ENCODE assay signal across 23 cellular contexts in the genomic region with DNA sequence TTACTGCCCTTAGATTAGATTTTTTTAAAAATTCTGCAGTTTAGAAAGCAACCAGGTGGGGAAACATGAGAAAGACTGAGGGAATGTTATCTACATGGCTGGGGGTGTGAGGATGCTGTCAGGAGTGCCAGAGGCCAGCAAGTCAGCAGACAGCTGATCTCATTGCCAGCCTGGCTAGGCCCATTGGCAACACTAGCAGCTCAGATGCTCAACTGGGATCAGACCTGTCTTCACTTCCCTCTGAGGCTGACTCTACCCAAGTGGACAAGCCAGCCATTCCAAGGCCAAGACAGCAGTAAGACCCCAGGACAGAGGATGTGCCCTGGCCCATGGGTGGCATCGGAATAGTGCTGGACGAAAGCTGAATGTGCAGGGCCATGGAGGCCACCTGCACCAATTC.
DNase-seq lines count a peak whose midpoint lies in the region; ATAC-seq and TF ChIP-seq lines count a peak whose summit lies in the region.
"Had no signal": no experiment of that assay in that cellular context is flagged by ENCODE, and none has a peak within 500 bp of the region (broad histone marks: within the 10 kb centered on the region; RNA-seq: fewer than 3 reads in every experiment).

No MANE protein-coding gene starts in this region.

- H3K27ac ChIP-seq in right atrium auricular region (no peak overlapping the region), endodermal cell (ENCODE audit: low read depth, low read length) (no peak overlapping the region)

- H3K27me3 Mint-ChIP-seq in endodermal cell (ENCODE audit: insufficient read depth): peaks cover 12% of the 10 kb centered on the region

- intact Hi-C loops in left cardiac atrium (cut with DNase I): no loop called here

- no peaks in the 10 kb centered on the region for H3K27me3 ChIP-seq in right atrium auricular region
- H3K27me3 ChIP-seq in endodermal cell (ENCODE audit: control insufficient read depth, insufficient read depth, low read length, poor library complexity, severe bottlenecking): peaks cover 5% of the 10 kb centered on the region

- H3K9me3 ChIP-seq in right atrium auricular region (no peaks in the 10 kb centered on the region), endodermal cell (ENCODE audit: control insufficient read depth, low read length) (no peaks in the 10 kb centered on the region)
- H3K9me3 ChIP-seq: HAP-1 had no signal

- DNase-seq in right atrium auricular region (ENCODE audit: low spot score) (peak; percentile 30), left cardiac atrium (no peak), UCSD-AML1 (lab: John Stamatoyannopoulos, UW; ENCODE audit: unreplicated experiment) (peak; percentile 49), endodermal cell (no peak), NCI-H748 (lab: John Stamatoyannopoulos, UW; ENCODE audit: unreplicated experiment) (no peak), NCI-H774 (lab: John Stamatoyannopoulos, UW) (no peak)
- DNase-seq: HFFc6, Karpas-422, NCI-H1092, NCI-H1417 treated with DMSO at 0.1 percent for 48 hours, NCI-H1694 treated with DMSO at 0.1 percent for 48 hours, NCI-H2081, NCI-H2171, NCI-H524, NCI-H82, SHP77 treated with DMSO at 0.1 percent for 48 hours had no signal

- H3K27ac Mint-ChIP-seq in endodermal cell: no peak overlapping the region
- H3K27ac Mint-ChIP-seq: CD8-positive, alpha-beta T cell; GM23338; HFFc6 had no signal

- H3K4me1 Mint-ChIP-seq in endodermal cell: peaks cover 14% of the 10 kb centered on the region

- TF ChIP-seq CTCF in right atrium auricular region (IDR thresholded peaks at IDR 0.05): no peak
- peak; percentile 16 for TF ChIP-seq CTCF in endodermal cell (conservative IDR thresholded peaks at IDR 0.05)

- H3K9me3 Mint-ChIP-seq in endodermal cell: no peaks in the 10 kb centered on the region
- H3K9me3 Mint-ChIP-seq: CD8-positive, alpha-beta T cell; GM23338 had no signal

- H3K4me1 ChIP-seq in right atrium auricular region (no peaks in the 10 kb centered on the region), endodermal cell (ENCODE audit: control insufficient read depth, insufficient read depth, low read length) (no peaks in the 10 kb centered on the region)
- H3K4me1 ChIP-seq: HAP-1 had no signal

- no peak overlapping the region for H3K4me3 ChIP-seq in right atrium auricular region
- no peak overlapping the region for H3K4me3 ChIP-seq in endodermal cell (ENCODE audit: low read length)
- H3K4me3 ChIP-seq: GM23338, HAP-1 had no signal

- H3K36me3 ChIP-seq in right atrium auricular region (no peaks in the 10 kb centered on the region), endodermal cell (ENCODE audit: control insufficient read depth, insufficient read depth, low read length) (no peaks in the 10 kb centered on the region)
- H3K36me3 ChIP-seq: HAP-1 had no signal

- no peak for ATAC-seq in left cardiac atrium
- no peak for ATAC-seq in GM19467 (IDR thresholded peaks at IDR 0.05; ENCODE audit: unreplicated experiment)
- ATAC-seq in GM19023 (IDR thresholded peaks at IDR 0.05; ENCODE audit: unreplicated experiment): no peak
- ATAC-seq: CD8-positive, alpha-beta T cell; GM23338; HepG2; Panc1 had no signal

- whole genome bisulfite sequencing in endodermal cell (ENCODE audit: insufficient coverage in 1 of 2, insufficient read length in 1 of 2), 2 experiments: 82 to 95% methylated on average over 2 of the region's 2 CpGs

- no peak overlapping the region for H3K4me3 Mint-ChIP-seq in endodermal cell
- H3K4me3 Mint-ChIP-seq: CD8-positive, alpha-beta T cell; GM23338; HFFc6 had no signal

- H3K9ac ChIP-seq in endodermal cell (ENCODE audit: extremely low read depth, low read length, poor library complexity, severe bottlenecking): no peak overlapping the region

- no peaks in the 10 kb centered on the region for H3K36me3 Mint-ChIP-seq in endodermal cell (ENCODE audit: low read depth)
- H3K36me3 Mint-ChIP-seq: CD8-positive, alpha-beta T cell had no signal

Comparison
In these comparisons a context has a peak if more than half of its experiments do, and no peak if none do; other contexts are left out.
1. DNase-seq: peak in right atrium auricular region (single experiment) and UCSD-AML1 (single experiment); none in left cardiac atrium (single experiment), endodermal cell (single experiment), NCI-H748 (single experiment) and NCI-H774 (single experiment).